Comparison of ENCODE assay signal across 25 cellular contexts in genomic region chr6:110216140-110216539, GRCh38. TPM values are rescaled to one million over a fixed set of nuclear protein-coding genes. Genes with fewer than 3 reads are reported as not detected.
DNase-seq lines count a peak whose midpoint lies in the region; ATAC-seq, FAIRE-seq and TF ChIP-seq lines count a peak whose summit lies in the region.
"Had no signal": no experiment of that assay in that cellular context is flagged by ENCODE, and none has a peak within 500 bp of the region (broad histone marks: within the 10 kb centered on the region; RNA-seq: fewer than 3 reads in every experiment).

No MANE protein-coding gene starts in this region.

- intact Hi-C loops in activated CD8-positive, alpha-beta T cell treated with anti-CD3 and anti-CD28 coated beads for 36 hours (cut with micrococcal nuclease): no loop called here

- H3K9me3 Mint-ChIP-seq in activated CD8-positive, alpha-beta T cell treated with anti-CD3 and anti-CD28 coated beads for 36 hours: no peaks in the 10 kb centered on the region
- H3K9me3 Mint-ChIP-seq in activated CD8-positive, alpha-beta T cell treated with anti-CD3 and anti-CD28 coated beads, Interleukin-2, amount 10 ng/mL, durations not matched to agents 7 days and 5 days (ENCODE audit: insufficient read depth): no peaks in the 10 kb centered on the region
- no peaks in the 10 kb centered on the region for H3K9me3 Mint-ChIP-seq in activated naive CD8-positive, alpha-beta T cell treated with anti-CD3 and anti-CD28 coated beads, Interleukin-2, amount 50 U/mL, for 24 hours
- H3K9me3 Mint-ChIP-seq: GM23338, H9 had no signal

- POLR2A ChIA-PET in activated CD8-positive, alpha-beta T cell treated with anti-CD3 and anti-CD28 coated beads for 36 hours (lab: Charles Lee): interaction anchor here (1.1 kb wide), 1 partner anchor 11 kb away, joined by 3 read pairs; no protein-coding TSS in a partner anchor
- POLR2A ChIA-PET in activated CD8-positive, alpha-beta T cell treated with anti-CD3 and anti-CD28 coated beads, Interleukin-2, amount 10 ng/mL, durations not matched to agents 7 days and 5 days (lab: Charles Lee): interaction anchor here (0.6 to 1.2 kb wide), 2 partner anchors 35 to 39 kb away, joined by 3 read pairs; no protein-coding TSS in a partner anchor

- TF ChIP-seq CTCF in activated CD8-positive, alpha-beta T cell treated with anti-CD3 and anti-CD28 coated beads for 36 hours (IDR thresholded peaks at IDR 0.05): no peak

- H3K27ac Mint-ChIP-seq in activated CD8-positive, alpha-beta T cell treated with anti-CD3 and anti-CD28 coated beads for 36 hours: peak overlapping the region; percentile 21
- no peak overlapping the region for H3K27ac Mint-ChIP-seq in activated CD8-positive, alpha-beta T cell treated with anti-CD3 and anti-CD28 coated beads, Interleukin-2, amount 10 ng/mL, durations not matched to agents 7 days and 5 days
- H3K27ac Mint-ChIP-seq in activated naive CD8-positive, alpha-beta T cell treated with anti-CD3 and anti-CD28 coated beads, Interleukin-2, amount 50 U/mL, for 24 hours: peak overlapping the region; percentile 19
- H3K27ac Mint-ChIP-seq: GM23338 had no signal

- ATAC-seq in activated CD8-positive, alpha-beta T cell treated with anti-CD3 and anti-CD28 coated beads for 36 hours: no peak
- no peak for ATAC-seq in activated CD8-positive, alpha-beta T cell treated with anti-CD3 and anti-CD28 coated beads, Interleukin-2, amount 10 ng/mL, durations not matched to agents 7 days and 5 days
- ATAC-seq in activated naive CD8-positive, alpha-beta T cell treated with anti-CD3 and anti-CD28 coated beads, Interleukin-2, amount 50 U/mL, for 24 hours: no peak
- ATAC-seq: GM23338 had no signal

- no peak for DNase-seq in activated CD8-positive, alpha-beta T cell treated with anti-CD3 and anti-CD28 coated beads for 36 hours
- DNase-seq in activated CD8-positive, alpha-beta T cell treated with anti-CD3 and anti-CD28 coated beads, Interleukin-2, amount 10 ng/mL, durations not matched to agents 7 days and 5 days: no peak
- no peak for DNase-seq in activated naive CD8-positive, alpha-beta T cell treated with anti-CD3 and anti-CD28 coated beads, Interleukin-2, amount 50 U/mL, for 24 hours
- DNase-seq in inferior parietal cortex (ENCODE audit: extremely low spot score): peak; percentile 55
- DNase-seq in NCI-H748 (lab: John Stamatoyannopoulos, UW; ENCODE audit: unreplicated experiment): no peak
- DNase-seq in frontal cortex (ENCODE audit: low spot score in 2 of 2): no peak
- no peak for DNase-seq in NK-92 (lab: John Stamatoyannopoulos, UW; ENCODE audit: unreplicated experiment)
- DNase-seq: 8988T, ACHN, Calu3, DMS79 treated with DMSO at 0.1 percent for 48 hours, H9, KBM-7, MV-4-11, NCI-H1105, NCI-H146, NCI-H2029, NCI-H446 treated with DMSO at 0.1 percent for 48 hours, NCI-H526, Right ventricle myocardium superior, RPMI8226 had no signal

- H3K27ac ChIP-seq in temporal lobe (ENCODE audit: low read depth, low read length): peak overlapping the region; percentile 2
- H3K27ac ChIP-seq: SJSA1 had no signal

- H3K27me3 Mint-ChIP-seq in activated CD8-positive, alpha-beta T cell treated with anti-CD3 and anti-CD28 coated beads for 36 hours: no peaks in the 10 kb centered on the region
- H3K27me3 Mint-ChIP-seq in activated CD8-positive, alpha-beta T cell treated with anti-CD3 and anti-CD28 coated beads, Interleukin-2, amount 10 ng/mL, durations not matched to agents 7 days and 5 days (ENCODE audit: low read depth): no peaks in the 10 kb centered on the region
- no peaks in the 10 kb centered on the region for H3K27me3 Mint-ChIP-seq in activated naive CD8-positive, alpha-beta T cell treated with anti-CD3 and anti-CD28 coated beads, Interleukin-2, amount 50 U/mL, for 24 hours

- no peak overlapping the region for H3K4me3 Mint-ChIP-seq in activated CD8-positive, alpha-beta T cell treated with anti-CD3 and anti-CD28 coated beads for 36 hours
- H3K4me3 Mint-ChIP-seq in activated CD8-positive, alpha-beta T cell treated with anti-CD3 and anti-CD28 coated beads, Interleukin-2, amount 10 ng/mL, durations not matched to agents 7 days and 5 days: no peak overlapping the region
- no peak overlapping the region for H3K4me3 Mint-ChIP-seq in activated naive CD8-positive, alpha-beta T cell treated with anti-CD3 and anti-CD28 coated beads, Interleukin-2, amount 50 U/mL, for 24 hours
- H3K4me3 Mint-ChIP-seq: GM23338, H9 had no signal

- H3K36me3 Mint-ChIP-seq in activated CD8-positive, alpha-beta T cell treated with anti-CD3 and anti-CD28 coated beads for 36 hours (ENCODE audit: low read depth): peaks cover 46% of the 10 kb centered on the region
- peaks cover 58% of the 10 kb centered on the region for H3K36me3 Mint-ChIP-seq in activated CD8-positive, alpha-beta T cell treated with anti-CD3 and anti-CD28 coated beads, Interleukin-2, amount 10 ng/mL, durations not matched to agents 7 days and 5 days (ENCODE audit: low read depth)
- peaks cover 42% of the 10 kb centered on the region for H3K36me3 Mint-ChIP-seq in activated naive CD8-positive, alpha-beta T cell treated with anti-CD3 and anti-CD28 coated beads, Interleukin-2, amount 50 U/mL, for 24 hours (ENCODE audit: low read depth)

- FAIRE-seq in frontal cortex (lab: Jason Lieb, UNC): no peak
- FAIRE-seq: GM12892 had no signal

- CTCF ChIA-PET in activated CD8-positive, alpha-beta T cell treated with anti-CD3 and anti-CD28 coated beads for 36 hours (lab: Charles Lee): interaction anchor here (1.3 kb wide), 1 partner anchor 9 kb away, joined by 3 read pairs; no protein-coding TSS in a partner anchor
- CTCF ChIA-PET in activated CD8-positive, alpha-beta T cell treated with anti-CD3 and anti-CD28 coated beads, Interleukin-2, amount 10 ng/mL, durations not matched to agents 7 days and 5 days (lab: Charles Lee): interaction anchor here (0.8 kb wide), 1 partner anchor 125 kb away, joined by 3 read pairs; no protein-coding TSS in a partner anchor

- H3K4me1 Mint-ChIP-seq in activated CD8-positive, alpha-beta T cell treated with anti-CD3 and anti-CD28 coated beads for 36 hours (ENCODE audit: low read depth): peaks cover 8% of the 10 kb centered on the region
- no peaks in the 10 kb centered on the region for H3K4me1 Mint-ChIP-seq in activated CD8-positive, alpha-beta T cell treated with anti-CD3 and anti-CD28 coated beads, Interleukin-2, amount 10 ng/mL, durations not matched to agents 7 days and 5 days (ENCODE audit: low read depth)
- H3K4me1 Mint-ChIP-seq in activated naive CD8-positive, alpha-beta T cell treated with anti-CD3 and anti-CD28 coated beads, Interleukin-2, amount 50 U/mL, for 24 hours: peaks cover 8% of the 10 kb centered on the region
- H3K4me1 Mint-ChIP-seq: GM23338, H9 had no signal

RNA-seq across cellular contexts. Expression of gene CDC40, which starts 35.9 kb away (rescaled TPM):
- total RNA-seq in activated CD8-positive, alpha-beta T cell treated with anti-CD3 and anti-CD28 coated beads for 36 hours: 10 to 100 TPM; 25.5 to 26.0 TPM
- total RNA-seq in activated CD8-positive, alpha-beta T cell treated with anti-CD3 and anti-CD28 coated beads, Interleukin-2, amount 10 ng/mL, durations not matched to agents 7 days and 5 days: 10 to 100 TPM; 25.9 to 27.0 TPM
- 18.4 TPM for total RNA-seq in temporal lobe
- 21.2 TPM for total RNA-seq in frontal cortex

RNA-seq across cellular contexts. Expression of gene WASF1, which starts 36.7 kb away (rescaled TPM):
- total RNA-seq in activated CD8-positive, alpha-beta T cell treated with anti-CD3 and anti-CD28 coated beads for 36 hours: 1 to 10 TPM; 4.6 to 4.8 TPM
- total RNA-seq in activated CD8-positive, alpha-beta T cell treated with anti-CD3 and anti-CD28 coated beads, Interleukin-2, amount 10 ng/mL, durations not matched to agents 7 days and 5 days: under 1 TPM; 0.50 to 0.76 TPM
- total RNA-seq in temporal lobe: 116 TPM
- total RNA-seq in frontal cortex: 63.2 TPM

Comparison
In these comparisons a context has a peak if more than half of its experiments do, and no peak if none do; other contexts are left out.
1. RNA of gene WASF1, which starts 36.7 kb away (total RNA-seq): 116 TPM in temporal lobe (single experiment) and 63.2 TPM in frontal cortex (single experiment); 4.6 to 4.8 TPM in activated CD8-positive, alpha-beta T cell treated with anti-CD3 and anti-CD28 coated beads for 36 hours and 0.50 to 0.76 TPM in activated CD8-positive, alpha-beta T cell treated with anti-CD3 and anti-CD28 coated beads, Interleukin-2, amount 10 ng/mL, durations not matched to agents 7 days and 5 days; every median in the first group is over 10 times any median in the second.